Comparison of ENCODE assay signal across 31 cellular contexts in the genomic region with DNA sequence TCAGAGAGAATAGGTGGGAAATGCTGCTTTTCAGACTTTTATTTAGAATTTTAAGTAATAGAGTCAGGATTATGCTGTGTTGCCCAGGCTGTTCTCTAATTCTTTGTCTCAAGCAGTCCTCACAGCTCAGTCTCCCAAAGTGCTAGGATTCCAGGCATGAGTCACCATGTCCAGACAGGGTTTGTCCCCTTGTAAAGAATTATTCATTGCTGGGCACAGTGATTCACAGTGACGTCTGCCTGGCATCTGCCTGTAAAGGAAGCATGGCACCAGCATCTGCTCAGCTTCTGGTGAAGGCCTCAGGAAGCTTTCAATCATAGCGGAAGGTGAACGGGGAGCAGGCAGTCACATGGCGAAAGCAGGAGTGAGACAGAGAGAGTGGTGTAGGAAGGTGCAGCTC. TPM values are rescaled to one million over a fixed set of nuclear protein-coding genes. Genes with fewer than 3 reads are reported as not detected.
DNase-seq lines count a peak whose midpoint lies in the region; ATAC-seq and TF ChIP-seq lines count a peak whose summit lies in the region.
"Had no signal": no experiment of that assay in that cellular context is flagged by ENCODE, and none has a peak within 500 bp of the region (broad histone marks: within the 10 kb centered on the region; RNA-seq: fewer than 3 reads in every experiment).

No MANE protein-coding gene starts in this region.

- peaks cover 51% of the 10 kb centered on the region for H3K9me3 Mint-ChIP-seq in T-helper 2 cell treated with Interferon-gamma antibody and Interleukin-4, amounts not matched to agents 5 μg/mL and 100 μg/mL, for 36 hours

- no peaks in the 10 kb centered on the region for H3K36me3 ChIP-seq in RWPE2 (ENCODE audit: low read depth)
- peaks cover 2 to 36% (median 17%) of the 10 kb centered on the region in 9 donors for H3K36me3 ChIP-seq in heart left ventricle
- H3K36me3 ChIP-seq: neutrophil, right lobe of liver, uterus had no signal

- H3K4me1 Mint-ChIP-seq in T-helper 2 cell treated with Interferon-gamma antibody and Interleukin-4, amounts not matched to agents 5 μg/mL and 100 μg/mL, for 36 hours (ENCODE audit: low read depth), result peaks cover 5% of the 10 kb centered on the region
- H3K4me1 Mint-ChIP-seq: activated naive CD4-positive, alpha-beta T cell treated with anti-CD3 and anti-CD28 coated beads, Interleukin-2, amount 50 U/mL, for 24 hours had no signal

- H3K27ac ChIP-seq in RWPE2 (ENCODE audit: poor library complexity, severe bottlenecking), result peak overlapping the region; percentile 59
- H3K27ac ChIP-seq in heart left ventricle, result no peak overlapping the region
- H3K27ac ChIP-seq: A549, dorsolateral prefrontal cortex, KMS-11, left lung, neutrophil, right lobe of liver, testis, uterus, VCaP had no signal

- H3K4me1 ChIP-seq in RWPE2 (ENCODE audit: insufficient read depth, poor library complexity, severe bottlenecking) (no peaks in the 10 kb centered on the region), heart left ventricle (peaks cover 0 to 5% (median 0%) of the 10 kb centered on the region in 12 donors)
- H3K4me1 ChIP-seq: A549, right lobe of liver, testis, uterus had no signal

- peak; percentile 35 for DNase-seq in A172 (ENCODE audit: low spot score)
- peak; percentile 31 for DNase-seq in HT1080 (ENCODE audit: low read depth)
- DNase-seq in RWPE2 (ENCODE audit: low spot score), result no peak
- DNase-seq in foreskin fibroblast, result peak; percentile 62 to 66
- no peak for DNase-seq in heart left ventricle
- DNase-seq in T-helper 2 cell treated with Interferon-gamma antibody and Interleukin-4, amounts not matched to agents 5 μg/mL and 100 μg/mL, for 36 hours (ENCODE audit: low spot score), result no peak
- no peak for DNase-seq in DMS153 treated with DMSO at 0.1 percent for 48 hours (lab: John Stamatoyannopoulos, UW; ENCODE audit: unreplicated experiment)
- DNase-seq: activated CD4-positive, alpha-beta T cell treated with anti-CD3 and anti-CD28 coated beads for 48 hours; AML-193; CD4-positive, CD25-positive, alpha-beta regulatory T cell; dorsolateral prefrontal cortex; glutamatergic neuron; left lung; NCI-H1436 treated with DMSO at 0.1 percent for 48 hours; NCI-H226; right lobe of liver; SHP77 treated with DMSO at 0.1 percent for 48 hours; stimulated activated CD8-positive, alpha-beta memory T cell treated with anti-CD3 and anti-CD28 coated beads, Interleukin-4, amount 100 ng/mL, for 48 hours; T-helper 2 cell; testis; uterus had no signal

- no peaks in the 10 kb centered on the region for H3K27me3 ChIP-seq in RWPE2 (ENCODE audit: insufficient read depth, poor library complexity, severe bottlenecking)
- no peaks in the 10 kb centered on the region for H3K27me3 ChIP-seq in heart left ventricle
- H3K27me3 ChIP-seq: dorsolateral prefrontal cortex, left lung, neutrophil, right lobe of liver, testis, uterus had no signal

- no peak for TF ChIP-seq POLR2A in heart left ventricle (IDR thresholded peaks at IDR 0.05)

- no peak overlapping the region for H3K4me3 ChIP-seq in RWPE2 (ENCODE audit: severe bottlenecking)
- no peak overlapping the region for H3K4me3 ChIP-seq in foreskin fibroblast (ENCODE audit: low read depth in 1 of 2, low read length in 2 of 2)
- no peak overlapping the region for H3K4me3 ChIP-seq in heart left ventricle
- H3K4me3 ChIP-seq: A549, dorsolateral prefrontal cortex, GM12878, left lung, right lobe of liver, testis, uterus had no signal

- no peak overlapping the region for H3K4me3 Mint-ChIP-seq in T-helper 2 cell treated with Interferon-gamma antibody and Interleukin-4, amounts not matched to agents 5 μg/mL and 100 μg/mL, for 36 hours
- H3K4me3 Mint-ChIP-seq: activated naive CD4-positive, alpha-beta T cell treated with anti-CD3 and anti-CD28 coated beads, Interleukin-2, amount 50 U/mL, for 24 hours; stimulated activated naive CD8-positive, alpha-beta T cell treated with anti-CD3 and anti-CD28 coated beads, Interleukin-15, Interleukin-2, amounts not matched to agents 100 ng/mL and 50 ng/mL, for 24 hours had no signal

- H3K27me3 Mint-ChIP-seq in T-helper 2 cell treated with Interferon-gamma antibody and Interleukin-4, amounts not matched to agents 5 μg/mL and 100 μg/mL, for 36 hours (ENCODE audit: low read depth), result no peaks in the 10 kb centered on the region
- H3K27me3 Mint-ChIP-seq: activated naive CD4-positive, alpha-beta T cell treated with anti-CD3 and anti-CD28 coated beads, Interleukin-2, amount 50 U/mL, for 24 hours; progenitor cell of endocrine pancreas; stimulated activated naive CD8-positive, alpha-beta T cell treated with anti-CD3 and anti-CD28 coated beads, Interleukin-15, Interleukin-2, amounts not matched to agents 100 ng/mL and 50 ng/mL, for 24 hours had no signal

- 81 to 90% (median 87%) methylated on average over 4 of the region's 4 CpGs for WGBS in heart left ventricle, 4 donors

- H3K36me3 Mint-ChIP-seq in T-helper 2 cell treated with Interferon-gamma antibody and Interleukin-4, amounts not matched to agents 5 μg/mL and 100 μg/mL, for 36 hours (ENCODE audit: low read depth), result peaks cover 22% of the 10 kb centered on the region

- intact Hi-C loops in heart left ventricle (cut with DNase I), result loop anchor here in 3 of 10 donors (10.0 kb wide), 4 partner anchors 58 to 308 kb away; partner anchors contain the start of genes ZNF69 (in 2 of the 3), ZNF20 (in 1 of the 3) and ZNF700 (in 1 of the 3)

- TF ChIP-seq CTCF in RWPE2 (IDR thresholded peaks at IDR 0.05; ENCODE audit: poor library complexity, severe bottlenecking) (no peak), foreskin fibroblast (IDR thresholded peaks at IDR 0.05; ENCODE audit: low read depth, low read length) (no peak), heart left ventricle (IDR thresholded peaks at IDR 0.05) (no peak)

- H3K9me3 ChIP-seq in RWPE2 (ENCODE audit: severe bottlenecking), result peaks cover 19% of the 10 kb centered on the region
- H3K9me3 ChIP-seq in heart left ventricle, result peaks cover 0 to 55% (median 40%) of the 10 kb centered on the region in 12 donors
- H3K9me3 ChIP-seq: testis had no signal

- peak; percentile 25; the same call in 1 of the 3 replicates for ATAC-seq in RWPE2 (ENCODE audit: low read depth)
- ATAC-seq in heart left ventricle, result no peak
- no peak for ATAC-seq in GM21423 (IDR thresholded peaks at IDR 0.05; ENCODE audit: unreplicated experiment)
- ATAC-seq: A549, GM12878, left lung, right lobe of liver had no signal

- no peak overlapping the region for H3K27ac Mint-ChIP-seq in T-helper 2 cell treated with Interferon-gamma antibody and Interleukin-4, amounts not matched to agents 5 μg/mL and 100 μg/mL, for 36 hours
- H3K27ac Mint-ChIP-seq: activated naive CD4-positive, alpha-beta T cell treated with anti-CD3 and anti-CD28 coated beads, Interleukin-2, amount 50 U/mL, for 24 hours; activated T-helper 2 cell treated with anti-CD3 and anti-CD28 coated beads, Interferon-gamma antibody, Interleukin-2, Interleukin-4, amounts not matched to agents 10 μg/mL and 5 μg/mL and 100 μg/mL, durations not matched to agents 14 hours and 24 hours and 36 hours; CD4-positive, CD25-positive, alpha-beta regulatory T cell; progenitor cell of endocrine pancreas; stimulated activated naive CD8-positive, alpha-beta T cell treated with anti-CD3 and anti-CD28 coated beads, Interleukin-15, Interleukin-2, amounts not matched to agents 100 ng/mL and 50 ng/mL, for 24 hours had no signal

RNA-seq across cellular contexts. Expression of gene ZNF763, which starts 17.7 kb away (rescaled TPM):
- 1.1 TPM in 1 of 2 replicates, not detected in the other for total RNA-seq in A172 (2014; rRNA removed; shearing (Covaris generic))
- total RNA-seq in HT1080 (2014; rRNA removed; shearing (Covaris generic)), result not detected in 2 replicates
- polyA plus RNA-seq in HT1080 (2015; cell fraction: cytosol; rRNA removed), result 0.15 TPM in 1 of 2 replicates, not detected in the other
- polyA plus RNA-seq in HT1080 (2015; cell fraction: nucleus; rRNA removed), result 0.05 TPM in 2 replicates
- 1 to 10 TPM; 1.3 to 6.2 (median 5.0) TPM for total RNA-seq in heart left ventricle
- 1 to 10 TPM; 1.6 to 5.3 TPM for polyA plus RNA-seq in heart left ventricle
- polyA plus RNA-seq: A549 had no signal

RNA-seq across cellular contexts. Expression of gene ZNF433, which starts 53.0 kb away (rescaled TPM):
- total RNA-seq in A172 (2014; rRNA removed; shearing (Covaris generic)), result 7.2 and 11.3 TPM in 2 replicates
- total RNA-seq in HT1080 (2014; rRNA removed; shearing (Covaris generic)), result 0.37 TPM in 1 of 2 replicates, not detected in the other
- polyA plus RNA-seq in HT1080 (2015; cell fraction: cytosol; rRNA removed), result 0.42 TPM in 1 of 2 replicates, not detected in the other
- 0.10 TPM in 1 of 2 replicates, not detected in the other for polyA plus RNA-seq in HT1080 (2015; cell fraction: nucleus; rRNA removed)
- 1 to 10 TPM; 2.2 to 5.5 (median 3.6) TPM for total RNA-seq in heart left ventricle
- 1 to 10 TPM; 3.5 to 6.6 TPM for polyA plus RNA-seq in heart left ventricle
- polyA plus RNA-seq: A549 had no signal

RNA-seq across cellular contexts. Expression of gene ZNF700, which starts 57.6 kb away (rescaled TPM):
- 14.7 and 17.6 TPM in 2 replicates for total RNA-seq in A172 (2014; rRNA removed; shearing (Covaris generic))
- 6.8 and 7.0 TPM in 2 replicates for total RNA-seq in HT1080 (2014; rRNA removed; shearing (Covaris generic))
- polyA plus RNA-seq in HT1080 (2015; cell fraction: cytosol; rRNA removed), result 4.8 and 5.5 TPM in 2 replicates
- 17.1 and 17.4 TPM in 2 replicates for polyA plus RNA-seq in HT1080 (2015; cell fraction: nucleus; rRNA removed)
- total RNA-seq in heart left ventricle, result 1 to 10 TPM; 2.2 to 7.5 (median 4.1) TPM
- 1 to 10 TPM; 3.1 to 3.8 TPM for polyA plus RNA-seq in heart left ventricle

Comparison
In these comparisons a context has a peak if more than half of its experiments do, and no peak if none do; other contexts are left out.
1. DNase-seq: peak in A172 (single experiment), HT1080 (single experiment) and foreskin fibroblast (2 of 2); none in RWPE2 (single experiment), heart left ventricle (0 of 5), T-helper 2 cell treated with Interferon-gamma antibody and Interleukin-4, amounts not matched to agents 5 μg/mL and 100 μg/mL, for 36 hours (single experiment) and DMS153 treated with DMSO at 0.1 percent for 48 hours (single experiment).